Comparison of ENCODE assay signal across 8 cellular contexts in genomic region chr4:15656038-15656470, GRCh38. TPM values are rescaled to one million over a fixed set of nuclear protein-coding genes. Genes with fewer than 3 reads are reported as not detected.
A peak's percentile ranks its signal among the peaks of the same experiment; 100 is the strongest.
DNase-seq lines count a peak whose midpoint lies in the region; ATAC-seq, FAIRE-seq and TF ChIP-seq lines count a peak whose summit lies in the region.

No MANE protein-coding gene starts in this region.

- FAIRE-seq in bronchial epithelial cell (lab: Jason Lieb, UNC), result no peak
- FAIRE-seq in urothelium cell line (lab: Jason Lieb, UNC), result no peak

- H3K36me3 Mint-ChIP-seq in CD4-positive, alpha-beta memory T cell, result peaks cover 0 to 7% of the 10 kb centered on the region in 2 donors
- no peaks in the 10 kb centered on the region for H3K36me3 Mint-ChIP-seq in memory B cell

- peak overlapping the region in 1 of 2 donors; percentile 94 for H3K4me3 ChIP-seq in CD4-positive, alpha-beta memory T cell (ENCODE audit: low read length in 2 of 2)
- H3K4me3 ChIP-seq in bronchial epithelial cell (ENCODE audit: low read depth, low read length), result peak overlapping the region; percentile 47
- peak overlapping the region; percentile 89 for H3K4me3 ChIP-seq in urinary bladder (ENCODE audit: low read depth, low read length)

- peak overlapping the region; percentile 88 to 99 (median 98) for H3K27ac Mint-ChIP-seq in CD4-positive, alpha-beta memory T cell
- peak overlapping the region; percentile 95 for H3K27ac Mint-ChIP-seq in memory B cell

- no peaks in the 10 kb centered on the region for H3K9me3 ChIP-seq in CD4-positive, alpha-beta memory T cell (ENCODE audit: control insufficient read depth in 1 of 2, low read length in 2 of 2)

- no peaks in the 10 kb centered on the region for H3K27me3 Mint-ChIP-seq in CD4-positive, alpha-beta memory T cell
- no peaks in the 10 kb centered on the region for H3K27me3 Mint-ChIP-seq in memory B cell

- WGBS in urinary bladder, result 55% methylated on average over 12 of the region's 12 CpGs

- H3K4me1 ChIP-seq in CD4-positive, alpha-beta memory T cell (ENCODE audit: insufficient read depth, low read length), result peaks cover 39% of the 10 kb centered on the region
- H3K4me1 ChIP-seq in urinary bladder (ENCODE audit: insufficient read depth), result no peaks in the 10 kb centered on the region

- peak overlapping the region; percentile 88 for H3K27ac ChIP-seq in CD4-positive, alpha-beta memory T cell (ENCODE audit: low read depth, low read length)
- H3K27ac ChIP-seq in urinary bladder (ENCODE audit: low read depth), result peak overlapping the region; percentile 97

- DNase-seq in CD4-positive, alpha-beta memory T cell, result no peak
- DNase-seq in NCI-H1105 (lab: John Stamatoyannopoulos, UW) (peak; percentile 53), bronchial epithelial cell (ENCODE audit: low read depth) (no peak), memory B cell (ENCODE audit: low spot score in 2 of 2) (no peak), ecto neural progenitor cell (ENCODE audit: low spot score) (no peak), GM13976 (ENCODE audit: low spot score) (no peak), urothelium cell line (ENCODE audit: low spot score) (no peak)

- peaks cover 28 to 52% (median 34%) of the 10 kb centered on the region in 4 donors for H3K4me1 Mint-ChIP-seq in CD4-positive, alpha-beta memory T cell
- H3K4me1 Mint-ChIP-seq in memory B cell, result peaks cover 13% of the 10 kb centered on the region

- POLR2A ChIA-PET in CD4-positive, alpha-beta memory T cell (lab: Charles Lee; ENCODE audit: partially characterized antibody), result interaction anchor here (0.9 to 3.1 kb wide), 10 partner anchors 8 to 655 kb away, joined by 3 to 41 read pairs (median 6); partner anchors contain the start of genes CPEB2 and FAM200B

- no peaks in the 10 kb centered on the region for H3K27me3 ChIP-seq in CD4-positive, alpha-beta memory T cell (ENCODE audit: insufficient read depth, low read length)
- H3K27me3 ChIP-seq in bronchial epithelial cell (ENCODE audit: control insufficient read depth, insufficient read depth, low read length), result no peaks in the 10 kb centered on the region

- peak overlapping the region; percentile 91 to 96 (median 95) for H3K4me3 Mint-ChIP-seq in CD4-positive, alpha-beta memory T cell
- H3K4me3 Mint-ChIP-seq in memory B cell, result peak overlapping the region; percentile 96

- in situ Hi-C loops in GM13976 (cut with MboI; ENCODE audit: low sequenced_read_pairs, unreplicated experiment), result loop anchor here (25.0 kb wide), 2 partner anchors 419 to 644 kb away; partner anchors contain the start of gene CPEB2

- H3K36me3 ChIP-seq in CD4-positive, alpha-beta memory T cell (ENCODE audit: insufficient read depth, low read length), result no peaks in the 10 kb centered on the region
- no peaks in the 10 kb centered on the region for H3K36me3 ChIP-seq in bronchial epithelial cell (ENCODE audit: control insufficient read depth, insufficient read depth, low read length)
- H3K36me3 ChIP-seq in urinary bladder (ENCODE audit: insufficient read depth), result no peaks in the 10 kb centered on the region

- no peak for ATAC-seq in memory B cell (ENCODE audit: low read depth)

- peaks cover 0 to 2% (median 0%) of the 10 kb centered on the region in 8 donors for H3K9me3 Mint-ChIP-seq in CD4-positive, alpha-beta memory T cell
- H3K9me3 Mint-ChIP-seq in memory B cell, result no peaks in the 10 kb centered on the region

- intact Hi-C loops in CD4-positive, alpha-beta memory T cell (cut with micrococcal nuclease), result no loop called here

- CTCF ChIA-PET in CD4-positive, alpha-beta memory T cell (lab: Charles Lee; ENCODE audit: partially characterized antibody), result interaction anchor here (0.9 kb wide), 1 partner anchor 26 kb away, joined by 4 read pairs; no protein-coding TSS in a partner anchor

- TF ChIP-seq CTCF in bronchial epithelial cell (IDR thresholded peaks at IDR 0.05; ENCODE audit: insufficient read depth, low read length, severe bottlenecking) (no peak), GM13976 (IDR thresholded peaks at IDR 0.05; ENCODE audit: borderline replicate concordance, control extremely low read depth, extremely low read depth, insufficient read depth, missing control alignments) (no peak)

RNA-seq across cellular contexts. Expression of gene FBXL5, which starts 0.9 kb away (rescaled TPM):
- 10 to 100 TPM; 62.2 to 62.8 TPM for total RNA-seq in CD4-positive, alpha-beta memory T cell
- 100 to 1,000 TPM in 1 of 2 donors, 10 to 100 TPM in 1; 88.5 to 203 TPM for polyA plus RNA-seq in CD4-positive, alpha-beta memory T cell
- total RNA-seq in bronchial epithelial cell (102 and 109 TPM in 2 replicates), urinary bladder (211 TPM)
- 75.3 TPM for polyA plus RNA-seq in urinary bladder

RNA-seq across cellular contexts. Expression of gene FAM200B, which starts 25.6 kb away (rescaled TPM):
- total RNA-seq in CD4-positive, alpha-beta memory T cell, result 10 to 100 TPM; 35.5 to 37.4 TPM
- 10 to 100 TPM; 70.9 to 86.8 TPM for polyA plus RNA-seq in CD4-positive, alpha-beta memory T cell
- 12.1 and 18.9 TPM in 2 replicates for total RNA-seq in bronchial epithelial cell
- 42.8 TPM for total RNA-seq in urinary bladder
- 58.4 TPM for polyA plus RNA-seq in urinary bladder

RNA-seq across cellular contexts. Expression of gene BST1, which starts 46.8 kb away (rescaled TPM):
- under 1 TPM; 0.44 to 0.75 TPM for total RNA-seq in CD4-positive, alpha-beta memory T cell
- under 1 TPM in 1 of 2 donors, not detected in 1; 0.53 TPM for polyA plus RNA-seq in CD4-positive, alpha-beta memory T cell
- total RNA-seq in bronchial epithelial cell (0.64 and 0.79 TPM in 2 replicates), urinary bladder (23.7 TPM)
- 21.0 TPM for polyA plus RNA-seq in urinary bladder

Comparison
In these comparisons a context has a peak if more than half of its experiments do, and no peak if none do; other contexts are left out.
1. RNA of gene BST1, which starts 46.8 kb away (total RNA-seq): 23.7 TPM in urinary bladder (single experiment); 0.64 to 0.79 TPM in bronchial epithelial cell and 0.44 to 0.75 TPM in CD4-positive, alpha-beta memory T cell; every median in the first group is over 10 times any median in the second.